In the genomic region with DNA sequence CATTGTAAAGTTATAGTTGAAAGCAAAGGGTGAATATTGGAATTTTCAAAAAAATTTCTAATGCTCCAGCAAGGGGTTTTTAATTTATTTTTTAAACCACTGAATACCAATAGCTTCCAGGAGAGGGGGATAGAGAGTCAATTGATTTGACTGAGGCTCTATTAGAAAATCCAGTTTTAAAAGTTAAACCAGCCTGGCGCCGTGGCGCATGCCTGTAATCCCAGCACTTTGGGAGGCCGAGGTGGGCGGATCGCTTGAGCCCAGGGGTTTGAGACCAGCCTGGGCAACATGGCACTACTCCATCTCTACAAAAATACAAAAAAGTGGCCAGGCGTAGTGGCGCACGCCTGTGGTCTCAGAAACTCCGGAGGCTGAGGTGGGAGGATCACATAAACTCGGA, we compare ENCODE assay signal across 8 cellular contexts.
DNase-seq lines count a peak whose midpoint lies in the region; ATAC-seq, FAIRE-seq and TF ChIP-seq lines count a peak whose summit lies in the region.

No MANE protein-coding gene starts in this region.

- DNase-seq in COLO829 (ENCODE audit: low spot score) (peak; percentile 19), HT-29 (ENCODE audit: low spot score) (peak; percentile 72), adipocyte (ENCODE audit: low read depth) (peak; percentile 65), upper lobe of right lung (peak; percentile 63), 8988T (no peak), NCI-H226 (no peak)

- intact Hi-C loops in upper lobe of right lung (cut with DNase I), result no loop called here

- peaks cover 18% of the 10 kb centered on the region for H3K4me1 ChIP-seq in adipocyte (ENCODE audit: control insufficient read depth, insufficient read depth, low read length)
- H3K4me1 ChIP-seq in upper lobe of right lung, result no peaks in the 10 kb centered on the region

- peak overlapping the region; percentile 63 for H3K9ac ChIP-seq in adipocyte (ENCODE audit: low read length)

- no peak overlapping the region for H3K4me3 ChIP-seq in adipocyte (ENCODE audit: low read length)
- H3K4me3 ChIP-seq in upper lobe of right lung, result no peak overlapping the region

- no peak overlapping the region for H3K27ac ChIP-seq in upper lobe of right lung

- H3K9me3 ChIP-seq in adipocyte (ENCODE audit: control insufficient read depth, low read length) (no peaks in the 10 kb centered on the region), upper lobe of right lung (no peaks in the 10 kb centered on the region)

- peak; percentile 70 for ATAC-seq in upper lobe of right lung
- ATAC-seq in GM18520 (IDR thresholded peaks at IDR 0.05; ENCODE audit: unreplicated experiment), result no peak

- FAIRE-seq in islet of Langerhans (lab: Jason Lieb, UNC), result peak; percentile 93

- TF ChIP-seq CTCF in upper lobe of right lung (IDR thresholded peaks at IDR 0.05), result peak; percentile 69

- H3K36me3 ChIP-seq in adipocyte (ENCODE audit: control insufficient read depth, insufficient read depth, low read length, severe bottlenecking) (no peaks in the 10 kb centered on the region), upper lobe of right lung (no peaks in the 10 kb centered on the region)

- H3K27me3 ChIP-seq in adipocyte (replicated peaks; ENCODE audit: control insufficient read depth, insufficient read depth, low read length) (no peaks in the 10 kb centered on the region), upper lobe of right lung (no peaks in the 10 kb centered on the region)

Comparison
In these comparisons a context has a peak if more than half of its experiments do, and no peak if none do; other contexts are left out.
1. DNase-seq: peak in COLO829 (single experiment), HT-29 (single experiment), adipocyte (single experiment) and upper lobe of right lung (single experiment); none in 8988T (single experiment) and NCI-H226 (single experiment).